ENCODE assay signal across 8 cellular contexts in the genomic region with DNA sequence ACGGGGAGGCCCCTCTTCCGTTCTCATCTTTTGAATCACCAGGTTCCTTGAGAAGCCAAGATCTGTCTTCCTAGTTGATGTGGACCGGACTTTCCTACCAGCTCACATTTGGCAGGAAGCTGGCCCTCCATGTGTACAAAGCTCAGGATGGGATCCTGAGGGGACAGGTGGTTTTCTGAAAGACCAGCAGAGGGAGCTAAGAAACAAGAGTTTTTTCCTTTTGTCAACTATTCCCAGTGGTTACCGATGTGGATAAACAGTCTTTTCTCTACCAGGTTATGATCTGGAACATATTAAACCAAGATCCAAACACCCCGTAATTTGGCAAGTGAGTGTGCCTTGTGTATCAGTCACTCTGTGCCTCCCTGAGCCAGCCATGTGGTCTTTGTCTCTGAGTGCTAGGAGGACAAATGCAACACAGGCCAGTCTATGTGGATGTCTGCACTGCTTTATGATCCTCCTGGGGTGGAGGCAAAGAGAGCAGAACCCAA. TPM values are rescaled to one million over a fixed set of nuclear protein-coding genes. Genes with fewer than 3 reads are reported as not detected.
DNase-seq lines count a peak whose midpoint lies in the region; ATAC-seq lines count a peak whose summit lies in the region.

No MANE protein-coding gene starts in this region.

- H3K36me3 ChIP-seq in adipocyte (ENCODE audit: control insufficient read depth, insufficient read depth, low read length, severe bottlenecking) (no peaks in the 10 kb centered on the region), iPS-20b (ENCODE audit: insufficient read depth, low read depth, low read length) (no peaks in the 10 kb centered on the region)

- peak overlapping the region; percentile 22 for H3K4me3 Mint-ChIP-seq in stimulated activated naive CD8-positive, alpha-beta T cell treated with anti-CD3 and anti-CD28 coated beads, Interleukin-15, Interleukin-2, amounts not matched to agents 100 ng/mL and 50 ng/mL, for 24 hours

- no peaks in the 10 kb centered on the region for H3K9me3 Mint-ChIP-seq in stimulated activated naive CD8-positive, alpha-beta T cell treated with anti-CD3 and anti-CD28 coated beads, Interleukin-15, Interleukin-2, amounts not matched to agents 100 ng/mL and 50 ng/mL, for 24 hours

- H3K4me1 Mint-ChIP-seq in stimulated activated naive CD8-positive, alpha-beta T cell treated with anti-CD3 and anti-CD28 coated beads, Interleukin-15, Interleukin-2, amounts not matched to agents 100 ng/mL and 50 ng/mL, for 24 hours (ENCODE audit: low read depth): peaks cover 49% of the 10 kb centered on the region

- H3K4me1 ChIP-seq in adipocyte (ENCODE audit: control insufficient read depth, insufficient read depth, low read length) (no peaks in the 10 kb centered on the region), iPS-20b (ENCODE audit: insufficient read depth, low read length) (no peaks in the 10 kb centered on the region)

- peak; percentile 47 for ATAC-seq in HG02623 (IDR thresholded peaks at IDR 0.05; ENCODE audit: unreplicated experiment)
- no peak for ATAC-seq in HG03469 (IDR thresholded peaks at IDR 0.05; ENCODE audit: unreplicated experiment)

- H3K27me3 ChIP-seq in adipocyte (replicated peaks; ENCODE audit: control insufficient read depth, insufficient read depth, low read length) (peaks cover 21% of the 10 kb centered on the region), iPS-20b (ENCODE audit: insufficient read depth, low read length) (no peaks in the 10 kb centered on the region)

- peak overlapping the region; percentile 62 for H3K27ac Mint-ChIP-seq in stimulated activated naive CD8-positive, alpha-beta T cell treated with anti-CD3 and anti-CD28 coated beads, Interleukin-15, Interleukin-2, amounts not matched to agents 100 ng/mL and 50 ng/mL, for 24 hours

- no peak overlapping the region for H3K4me3 ChIP-seq in adipocyte (ENCODE audit: low read length)
- no peak overlapping the region for H3K4me3 ChIP-seq in iPS-20b (ENCODE audit: low read length)

- H3K36me3 Mint-ChIP-seq in stimulated activated naive CD8-positive, alpha-beta T cell treated with anti-CD3 and anti-CD28 coated beads, Interleukin-15, Interleukin-2, amounts not matched to agents 100 ng/mL and 50 ng/mL, for 24 hours (ENCODE audit: low read depth): no peaks in the 10 kb centered on the region

- H3K9ac ChIP-seq in adipocyte (ENCODE audit: low read length) (no peak overlapping the region), iPS-20b (ENCODE audit: low read depth, low read length) (peak overlapping the region; percentile 20; the same call in 1 of the 2 replicates)

- DNase-seq in DMS79 treated with DMSO at 0.1 percent for 48 hours (lab: John Stamatoyannopoulos, UW) (peak; percentile 39), DMS79 (lab: John Stamatoyannopoulos, UW) (no peak), NCI-H460 (ENCODE audit: extremely low read depth, low read depth) (peak; percentile 60), adipocyte (ENCODE audit: low read depth) (peak; percentile 76)

- H3K27ac ChIP-seq in iPS-20b (ENCODE audit: low read length): no peak overlapping the region

- H3K9me3 ChIP-seq in adipocyte (ENCODE audit: control insufficient read depth, low read length): no peaks in the 10 kb centered on the region
- H3K9me3 ChIP-seq in iPS-20b (ENCODE audit: insufficient read depth, low read depth, low read length): no peaks in the 10 kb centered on the region

- no peaks in the 10 kb centered on the region for H3K27me3 Mint-ChIP-seq in stimulated activated naive CD8-positive, alpha-beta T cell treated with anti-CD3 and anti-CD28 coated beads, Interleukin-15, Interleukin-2, amounts not matched to agents 100 ng/mL and 50 ng/mL, for 24 hours

RNA-seq across cellular contexts. Expression of gene ARHGAP25, which starts 25.1 kb away (rescaled TPM):
- 2.1 and 3.1 TPM in 2 replicates for total RNA-seq in NCI-H460 (2014; rRNA removed; shearing (Covaris generic))
- 0.24 TPM in 1 of 2 replicates, not detected in the other for polyA plus RNA-seq in NCI-H460 (2014; cell fraction: nucleus; rRNA removed)
